ENCODE assay signal across 21 cellular contexts in genomic region chr14:53927171-53927570, GRCh38. TPM values are rescaled to one million over a fixed set of nuclear protein-coding genes. Genes with fewer than 3 reads are reported as not detected.
DNase-seq lines count a peak whose midpoint lies in the region; ATAC-seq, FAIRE-seq and TF ChIP-seq lines count a peak whose summit lies in the region.
"Had no signal": no experiment of that assay in that cellular context is flagged by ENCODE, and none has a peak within 500 bp of the region (broad histone marks: within the 10 kb centered on the region; RNA-seq: fewer than 3 reads in every experiment).

No MANE protein-coding gene starts in this region.

- intact Hi-C loops in left colon (cut with DNase I, micrococcal nuclease), result no loop called here

- no peak for ATAC-seq in HG03097 (IDR thresholded peaks at IDR 0.05; ENCODE audit: low FRiP score, unreplicated experiment)
- ATAC-seq in left colon, result no peak
- ATAC-seq: activated CD8-positive, alpha-beta T cell treated with anti-CD3 and anti-CD28 coated beads for 36 hours; activated T-cell treated with anti-CD3 and anti-CD28 coated beads, Interleukin-2, amount 50 U/mL, for 4 hours; WTC11 had no signal

- no peaks in the 10 kb centered on the region for H3K36me3 ChIP-seq in SJSA1
- no peaks in the 10 kb centered on the region for H3K36me3 ChIP-seq in skeletal muscle satellite cell (ENCODE audit: insufficient read depth, low read length)
- H3K36me3 ChIP-seq: BLaER1 treated with 17β-estradiol and CSF1 and Interleukin-3, amounts not matched to agents 10 nM and 100 nM had no signal

- no peak for TF ChIP-seq CTCF in mesothelial cell of epicardium (IDR thresholded peaks at IDR 0.05; ENCODE audit: unreplicated experiment)

- no peak overlapping the region for H3K27ac Mint-ChIP-seq in mesothelial cell of epicardium
- H3K27ac Mint-ChIP-seq: activated CD8-positive, alpha-beta T cell treated with anti-CD3 and anti-CD28 coated beads for 36 hours; activated naive CD8-positive, alpha-beta T cell treated with anti-CD3 and anti-CD28 coated beads for 36 hours; WTC11 had no signal

- no peak overlapping the region for H3K4me3 Mint-ChIP-seq in mesothelial cell of epicardium
- H3K4me3 Mint-ChIP-seq: activated CD8-positive, alpha-beta T cell treated with anti-CD3 and anti-CD28 coated beads for 36 hours; activated naive CD8-positive, alpha-beta T cell treated with anti-CD3 and anti-CD28 coated beads for 36 hours; activated T-cell treated with anti-CD3 and anti-CD28 coated beads, Interleukin-2, amount 50 U/mL, for 4 hours; WTC11 had no signal

- H3K9ac ChIP-seq in skeletal muscle satellite cell (ENCODE audit: low read depth, low read length), result no peak overlapping the region
- H3K9ac ChIP-seq: BLaER1 treated with 17β-estradiol and CSF1 and Interleukin-3, amounts not matched to agents 10 nM and 100 nM had no signal

- peaks cover 50% of the 10 kb centered on the region for H3K4me1 Mint-ChIP-seq in mesothelial cell of epicardium

- H3K4me1 ChIP-seq in SJSA1 (replicated peaks) (peaks cover 34% of the 10 kb centered on the region), skeletal muscle satellite cell (ENCODE audit: control insufficient read depth, insufficient read depth, low read length) (peaks cover 29% of the 10 kb centered on the region)

- H3K4me2 ChIP-seq in skeletal muscle satellite cell (ENCODE audit: low read length), result peak overlapping the region; percentile 21
- H3K4me2 ChIP-seq: BLaER1 treated with 17β-estradiol and CSF1 and Interleukin-3, amounts not matched to agents 10 nM and 100 nM had no signal

- H3K9me3 Mint-ChIP-seq in mesothelial cell of epicardium, result no peaks in the 10 kb centered on the region
- H3K9me3 Mint-ChIP-seq: activated CD8-positive, alpha-beta T cell treated with anti-CD3 and anti-CD28 coated beads for 36 hours; activated naive CD8-positive, alpha-beta T cell treated with anti-CD3 and anti-CD28 coated beads for 36 hours; activated T-cell treated with anti-CD3 and anti-CD28 coated beads, Interleukin-2, amount 50 U/mL, for 4 hours; WTC11 had no signal

- DNase-seq in SJSA1 (ENCODE audit: low read depth in 1 of 2, low spot score in 2 of 2), result peak; percentile 55 to 84
- peak; percentile 63 for DNase-seq in fibroblast of peridontal ligament (ENCODE audit: extremely low read depth)
- no peak for DNase-seq in mesothelial cell of epicardium (ENCODE audit: low spot score in 2 of 2, unreplicated experiment in 2 of 2)
- no peak for DNase-seq in left colon
- DNase-seq: activated CD8-positive, alpha-beta T cell treated with anti-CD3 and anti-CD28 coated beads for 36 hours; activated naive CD8-positive, alpha-beta T cell treated with anti-CD3 and anti-CD28 coated beads for 36 hours; activated T-cell treated with anti-CD3 and anti-CD28 coated beads, Interleukin-2, amount 50 U/mL, for 4 hours; effector CD4-positive, alpha-beta T cell; Karpas-422; NCI-H1694; NCI-H446; occipital lobe; stimulated activated CD4-positive, alpha-beta T cell treated with anti-CD3 and anti-CD28 coated beads, Interleukin-4, amount 100 ng/mL, for 1 hour; T-helper 1 cell had no signal

- FAIRE-seq in G401.6 (lab: Jason Lieb, UNC), result peak; percentile 99
- FAIRE-seq: GM18507, H54 had no signal

- H3K27me3 Mint-ChIP-seq in mesothelial cell of epicardium (ENCODE audit: low read depth), result no peaks in the 10 kb centered on the region

- no peak overlapping the region for H3K4me3 ChIP-seq in SJSA1
- no peak overlapping the region for H3K4me3 ChIP-seq in skeletal muscle satellite cell (ENCODE audit: low read length)
- H3K4me3 ChIP-seq: BLaER1 treated with 17β-estradiol and CSF1 and Interleukin-3, amounts not matched to agents 10 nM and 100 nM had no signal

- H3K27me3 ChIP-seq in SJSA1 (replicated peaks), result no peaks in the 10 kb centered on the region
- H3K27me3 ChIP-seq in skeletal muscle satellite cell (ENCODE audit: control insufficient read depth, insufficient read depth, low read length), result no peaks in the 10 kb centered on the region
- H3K27me3 ChIP-seq: BLaER1 treated with 17β-estradiol and CSF1 and Interleukin-3, amounts not matched to agents 10 nM and 100 nM had no signal

- no peaks in the 10 kb centered on the region for H3K36me3 Mint-ChIP-seq in mesothelial cell of epicardium
- H3K36me3 Mint-ChIP-seq: activated naive CD8-positive, alpha-beta T cell treated with anti-CD3 and anti-CD28 coated beads for 36 hours; WTC11 had no signal

- peak overlapping the region; percentile 65 for H3K27ac ChIP-seq in SJSA1
- H3K27ac ChIP-seq: BLaER1 treated with 17β-estradiol and CSF1 and Interleukin-3, amounts not matched to agents 10 nM and 100 nM had no signal

- H3K9me3 ChIP-seq in SJSA1 (replicated peaks) (no peaks in the 10 kb centered on the region), skeletal muscle satellite cell (replicated peaks; ENCODE audit: low read length) (no peaks in the 10 kb centered on the region)
- H3K9me3 ChIP-seq: BLaER1 treated with 17β-estradiol and CSF1 and Interleukin-3, amounts not matched to agents 10 nM and 100 nM had no signal

RNA-seq across cellular contexts. Expression of gene BMP4, which starts 29.5 kb away (rescaled TPM):
- total RNA-seq in SJSA1 (2014; rRNA removed; shearing (Covaris generic)), result 1.8 and 3.4 TPM in 2 replicates
- 0.87 TPM in 1 of 2 replicates, not detected in the other for total RNA-seq in skeletal muscle satellite cell (2012; rRNA removed)
- total RNA-seq in mesothelial cell of epicardium (27.6 to 35.2 TPM (median 34.2 TPM) in 3 replicates), left colon (10 to 100 TPM in 1 of 2 donors, 1 to 10 TPM in 1; 6.4 to 17.3 TPM)
- total RNA-seq: activated CD8-positive, alpha-beta T cell treated with anti-CD3 and anti-CD28 coated beads for 36 hours; activated naive CD8-positive, alpha-beta T cell treated with anti-CD3 and anti-CD28 coated beads for 36 hours had no signal

Comparison
In these comparisons a context has a peak if more than half of its experiments do, and no peak if none do; other contexts are left out.
1. DNase-seq: peak in SJSA1 (2 of 2) and fibroblast of peridontal ligament (single experiment); none in mesothelial cell of epicardium (0 of 2) and left colon (0 of 2).